Comparison of ENCODE assay signal across 12 cellular contexts in the genomic region with DNA sequence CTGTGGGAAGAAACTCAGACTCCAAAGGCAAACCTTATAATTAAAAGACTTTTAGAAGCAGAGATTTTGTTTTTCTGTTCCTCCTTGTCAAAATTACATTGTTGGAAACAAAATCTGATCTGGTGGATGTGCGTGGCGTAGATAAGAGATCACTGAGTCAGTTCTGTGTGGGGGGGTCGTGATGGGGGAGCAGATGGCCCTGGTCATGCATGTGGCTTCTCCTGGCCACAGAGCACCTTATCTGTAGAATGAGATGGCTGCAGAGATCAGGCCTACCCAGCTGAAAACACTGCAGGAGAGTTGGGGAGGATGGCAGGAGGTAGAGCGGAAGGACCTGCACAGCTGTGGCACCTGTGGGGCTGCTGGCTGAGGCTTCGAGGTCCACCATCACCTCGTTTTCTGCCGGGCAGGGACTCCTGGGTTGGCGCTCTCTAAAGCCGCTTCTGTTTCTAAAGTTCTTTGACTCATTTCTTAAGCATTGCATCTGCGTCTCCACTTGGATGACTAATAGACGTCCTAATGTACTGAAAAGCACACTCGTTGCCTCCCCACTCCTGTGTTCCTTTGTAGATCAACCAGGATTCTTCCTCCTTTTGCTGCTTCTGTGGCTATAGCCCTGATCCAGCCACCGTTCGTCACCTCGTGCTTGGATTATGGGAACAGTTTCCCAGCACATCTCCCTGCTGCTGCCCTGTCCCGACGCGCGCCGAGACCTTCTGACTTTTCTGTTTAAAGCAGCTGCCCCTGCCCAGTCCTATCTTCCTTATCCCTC.
A peak's percentile ranks its signal among the peaks of the same experiment; 100 is the strongest.
DNase-seq lines count a peak whose midpoint lies in the region; ATAC-seq and TF ChIP-seq lines count a peak whose summit lies in the region.
"Had no signal": no experiment of that assay in that cellular context is flagged by ENCODE, and none has a peak within 500 bp of the region (broad histone marks: within the 10 kb centered on the region; RNA-seq: fewer than 3 reads in every experiment).

No MANE protein-coding gene starts in this region.

- DNase-seq in AG08395 (ENCODE audit: low spot score) (peak; percentile 81), LHCN-M2 (ENCODE audit: low read depth) (peak; percentile 92), brain microvascular endothelial cell (peak; percentile 94), kidney tubule cell (ENCODE audit: low spot score) (peak; percentile 89), erythroblast (lab: John Stamatoyannopoulos, UW) (no peak), NCI-H128 (lab: John Stamatoyannopoulos, UW; ENCODE audit: unreplicated experiment) (no peak), Right ventricle myocardium inferior (ENCODE audit: missing footprints) (no peak), NCI-H2171 treated with DMSO at 0.1 percent for 48 hours (lab: John Stamatoyannopoulos, UW) (no peak)
- DNase-seq: body of pancreas; CD4-positive, alpha-beta T cell; hypothalamus had no signal

- in situ Hi-C loops in brain microvascular endothelial cell (cut with HindIII; ENCODE audit: low pct_ligation_motif_present, low sequenced_read_pairs) = no loop called here

- no peak for TF ChIP-seq CTCF in brain microvascular endothelial cell (IDR thresholded peaks at IDR 0.05; ENCODE audit: low read depth, low read length, missing control alignments)

- H3K36me3 ChIP-seq in brain microvascular endothelial cell (replicated peaks) = no peaks in the 10 kb centered on the region

- H3K4me3 ChIP-seq in brain microvascular endothelial cell (ENCODE audit: low read depth, low read length) = peak overlapping the region; percentile 12
- H3K4me3 ChIP-seq: body of pancreas, GM12878 had no signal

- H3K27me3 ChIP-seq in brain microvascular endothelial cell (replicated peaks) = no peaks in the 10 kb centered on the region
- H3K27me3 ChIP-seq: body of pancreas had no signal

- H3K27ac ChIP-seq in brain microvascular endothelial cell = peak overlapping the region; percentile 97
- H3K27ac ChIP-seq: body of pancreas had no signal

- ATAC-seq in Right ventricle myocardium inferior = no peak
- ATAC-seq: body of pancreas, GM12878 had no signal

- TF ChIP-seq POLR2A in erythroblast (IDR thresholded peaks at IDR 0.05; ENCODE audit: low read length) = no peak

- intact Hi-C loops in Right ventricle myocardium inferior (cut with DNase I) = no loop called here

Comparison
In these comparisons a context has a peak if more than half of its experiments do, and no peak if none do; other contexts are left out.
1. DNase-seq: peak in AG08395 (single experiment), LHCN-M2 (single experiment), brain microvascular endothelial cell (single experiment) and kidney tubule cell (single experiment); none in erythroblast (0 of 2), NCI-H128 (single experiment), Right ventricle myocardium inferior (single experiment) and NCI-H2171 treated with DMSO at 0.1 percent for 48 hours (single experiment).